Comparison of ENCODE assay signal across 29 cellular contexts in the genomic region with DNA sequence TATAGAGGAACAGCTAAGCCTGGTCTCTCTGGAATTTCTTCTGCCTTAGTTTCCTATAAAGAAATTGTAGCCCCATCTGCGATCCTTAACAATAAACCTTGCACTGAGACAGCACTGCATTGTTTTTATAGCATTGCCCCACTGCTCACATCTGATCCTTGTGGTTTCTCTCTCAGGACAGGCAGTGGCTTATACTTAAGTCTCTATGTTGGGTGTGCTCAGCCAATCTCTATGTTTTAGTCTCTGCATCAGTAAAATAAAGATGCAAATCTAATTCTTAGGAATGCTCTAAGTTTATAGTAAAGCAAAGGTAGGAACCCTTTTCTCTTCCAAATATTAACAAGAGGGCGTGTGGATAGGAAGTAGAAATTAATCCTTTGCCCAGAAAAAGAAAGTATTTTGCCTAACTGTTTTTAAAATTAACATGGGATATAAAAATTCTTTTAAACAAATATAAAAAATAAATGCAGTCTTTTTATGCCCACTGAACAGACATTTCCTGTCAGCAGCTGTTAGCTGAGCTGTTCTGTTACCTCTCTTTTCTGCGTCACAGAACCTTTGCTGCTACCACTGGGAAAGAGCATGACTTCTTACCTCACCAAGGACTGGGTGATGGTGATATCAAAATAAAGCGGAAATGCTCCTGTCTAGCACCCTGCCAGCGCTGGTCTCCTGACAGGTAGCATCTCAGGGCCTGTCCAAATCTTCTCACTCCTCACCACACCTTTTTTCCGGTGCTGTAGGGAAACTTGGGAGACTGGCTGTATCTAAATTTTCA. TPM values are rescaled to one million over a fixed set of nuclear protein-coding genes. Genes with fewer than 3 reads are reported as not detected.
DNase-seq lines count a peak whose midpoint lies in the region; FAIRE-seq and TF ChIP-seq lines count a peak whose summit lies in the region.
"Had no signal": no experiment of that assay in that cellular context is flagged by ENCODE, and none has a peak within 500 bp of the region (broad histone marks: within the 10 kb centered on the region; RNA-seq: fewer than 3 reads in every experiment).

No MANE protein-coding gene starts in this region.

- no peaks in the 10 kb centered on the region for H3K4me1 ChIP-seq in osteoblast (ENCODE audit: insufficient read depth, low read length)
- H3K4me1 ChIP-seq: breast epithelium, thyroid gland had no signal

- H3K4me3 Mint-ChIP-seq in HFFc6 = no peak overlapping the region
- H3K4me3 Mint-ChIP-seq: activated CD4-positive, alpha-beta T cell treated with anti-CD3 and anti-CD28 coated beads, Interleukin-2, amount 10 ng/mL, durations not matched to agents 24 days and 14 days; activated naive CD8-positive, alpha-beta T cell treated with anti-CD3 and anti-CD28 coated beads for 36 hours; CD4-positive, CD25-positive, alpha-beta regulatory T cell; mesothelial cell of epicardium; nephron progenitor cell had no signal

- FAIRE-seq in GM18507 (lab: Jason Lieb, UNC) = peak; percentile 5
- FAIRE-seq: frontal cortex, TTC549 had no signal

- H3K4me3 ChIP-seq in brain microvascular endothelial cell (ENCODE audit: low read depth, low read length) (no peak overlapping the region), osteoblast (ENCODE audit: insufficient read depth, low read length) (no peak overlapping the region)
- H3K4me3 ChIP-seq: breast epithelium, thyroid gland had no signal

- H3K27me3 ChIP-seq in brain microvascular endothelial cell (replicated peaks) = no peaks in the 10 kb centered on the region
- no peaks in the 10 kb centered on the region for H3K27me3 ChIP-seq in osteoblast (ENCODE audit: insufficient read depth, low read length)
- H3K27me3 ChIP-seq: breast epithelium, thyroid gland had no signal

- DNase-seq in GM18507 (ENCODE audit: extremely low spot score, insufficient read length, low read depth) (no peak), NAMALWA (ENCODE audit: low spot score) (peak; percentile 46), brain microvascular endothelial cell (peak; percentile 24), osteoblast (ENCODE audit: insufficient read length, low spot score, missing footprints) (peak; percentile 46), HFFc6 (no peak), mesenteric fat pad (ENCODE audit: low spot score) (no peak), NCI-H446 (lab: John Stamatoyannopoulos, UW) (no peak), kidney glomerular epithelial cell (lab: John Stamatoyannopoulos, UW) (no peak)
- DNase-seq: ACHN; activated CD4-positive, alpha-beta T cell treated with anti-CD3 and anti-CD28 coated beads, Interleukin-2, amount 10 ng/mL, durations not matched to agents 24 days and 14 days; activated naive CD8-positive, alpha-beta T cell treated with anti-CD3 and anti-CD28 coated beads for 36 hours; CD4-positive, CD25-positive, alpha-beta regulatory T cell; dermis blood vessel endothelial cell; DMS 273 treated with DMSO at 0.1 percent for 48 hours; left cardiac atrium; NCI-H1417 treated with DMSO at 0.1 percent for 48 hours; NCI-H748 treated with DMSO at 0.1 percent for 48 hours; nephron progenitor cell; Right ventricle myocardium superior; stimulated activated CD4-positive, alpha-beta T cell treated with anti-CD3 and anti-CD28 coated beads, Interleukin-2, amount 100 ng/mL, for 24 hours; stimulated activated naive CD4-positive, alpha-beta T cell treated with Interleukin-2 at 50 U/mL for 16 hours; thyroid gland had no signal

- no peaks in the 10 kb centered on the region for H4K20me1 ChIP-seq in osteoblast (ENCODE audit: insufficient read depth, low read length)

- H3K9me3 Mint-ChIP-seq in HFFc6 = no peaks in the 10 kb centered on the region
- H3K9me3 Mint-ChIP-seq: activated CD4-positive, alpha-beta T cell treated with anti-CD3 and anti-CD28 coated beads, Interleukin-2, amount 10 ng/mL, durations not matched to agents 24 days and 14 days; activated naive CD8-positive, alpha-beta T cell treated with anti-CD3 and anti-CD28 coated beads for 36 hours; activated T-helper 2 cell treated with anti-CD3 and anti-CD28 coated beads, Interferon-gamma antibody, Interleukin-2, Interleukin-4, amounts not matched to agents 10 μg/mL and 5 μg/mL and 100 μg/mL, durations not matched to agents 14 hours and 24 hours and 36 hours; mesothelial cell of epicardium; nephron progenitor cell had no signal

- H3K4me1 Mint-ChIP-seq in HFFc6 (ENCODE audit: low read depth) = peaks cover 10% of the 10 kb centered on the region; the same call in 1 of the 2 replicates
- H3K4me1 Mint-ChIP-seq: nephron progenitor cell had no signal

- H3K4me2 ChIP-seq in osteoblast (ENCODE audit: insufficient read depth, low read length) = no peak overlapping the region

- in situ Hi-C loops in brain microvascular endothelial cell (cut with HindIII; ENCODE audit: low pct_ligation_motif_present, low sequenced_read_pairs) = no loop called here

- no peaks in the 10 kb centered on the region for H3K36me3 ChIP-seq in brain microvascular endothelial cell (replicated peaks)
- H3K36me3 ChIP-seq in osteoblast (ENCODE audit: insufficient read depth, low read length) = peaks cover 20% of the 10 kb centered on the region
- H3K36me3 ChIP-seq: breast epithelium, thyroid gland had no signal

- H3K79me2 ChIP-seq in osteoblast (ENCODE audit: insufficient read depth, low read length) = no peaks in the 10 kb centered on the region

- H3K36me3 Mint-ChIP-seq in HFFc6 (ENCODE audit: low read depth) = peaks cover 31% of the 10 kb centered on the region

- H2AFZ ChIP-seq in osteoblast (ENCODE audit: low read length) = no peak overlapping the region

- TF ChIP-seq CTCF in brain microvascular endothelial cell (IDR thresholded peaks at IDR 0.05; ENCODE audit: low read depth, low read length, missing control alignments) (no peak), osteoblast (IDR thresholded peaks at IDR 0.05; ENCODE audit: extremely low read depth, low read depth, low read length) (no peak), HFFc6 (IDR thresholded peaks at IDR 0.05) (no peak)

- H3K27ac ChIP-seq in brain microvascular endothelial cell (no peak overlapping the region), osteoblast (ENCODE audit: low read depth, low read length) (no peak overlapping the region)
- H3K27ac ChIP-seq: breast epithelium, epithelial cell of prostate, thyroid gland had no signal

- no peaks in the 10 kb centered on the region for H3K9me3 ChIP-seq in osteoblast (ENCODE audit: low read depth, low read length)
- H3K9me3 ChIP-seq: breast epithelium, thyroid gland had no signal

- no peaks in the 10 kb centered on the region for H3K27me3 Mint-ChIP-seq in HFFc6 (ENCODE audit: insufficient read depth)
- H3K27me3 Mint-ChIP-seq: activated CD4-positive, alpha-beta T cell treated with anti-CD3 and anti-CD28 coated beads, Interleukin-2, amount 10 ng/mL, durations not matched to agents 24 days and 14 days; activated naive CD8-positive, alpha-beta T cell treated with anti-CD3 and anti-CD28 coated beads for 36 hours; CD4-positive, CD25-positive, alpha-beta regulatory T cell; progenitor cell of endocrine pancreas had no signal

- H3K27ac Mint-ChIP-seq in HFFc6 = no peak overlapping the region
- H3K27ac Mint-ChIP-seq: activated CD4-positive, alpha-beta T cell treated with anti-CD3 and anti-CD28 coated beads, Interleukin-2, amount 10 ng/mL, durations not matched to agents 24 days and 14 days; activated naive CD8-positive, alpha-beta T cell treated with anti-CD3 and anti-CD28 coated beads for 36 hours; activated T-helper 2 cell treated with anti-CD3 and anti-CD28 coated beads, Interferon-gamma antibody, Interleukin-2, Interleukin-4, amounts not matched to agents 10 μg/mL and 5 μg/mL and 100 μg/mL, durations not matched to agents 14 hours and 24 hours and 36 hours; mesothelial cell of epicardium; nephron progenitor cell; progenitor cell of endocrine pancreas had no signal

RNA-seq across cellular contexts. Expression of gene MRPS27, which starts 29.5 kb away (rescaled TPM):
- 98.1 and 106 TPM in 2 replicates for total RNA-seq in osteoblast
- total RNA-seq in HFFc6 (2021; fragmentation: NEBNext Ultra II Directional; extraction: Animal tissue kit (Norgen Biotek cat#: 25700)) = 10 to 100 TPM; 46.1 to 74.1 (median 57.9) TPM
- total RNA-seq in mesenteric fat pad = 41.1 TPM

RNA-seq across cellular contexts. Expression of gene PTCD2, which starts 29.6 kb away (rescaled TPM):
- total RNA-seq in osteoblast (8.3 and 9.4 TPM in 2 replicates), mesenteric fat pad (7.6 TPM)
- total RNA-seq in HFFc6 (2021; fragmentation: NEBNext Ultra II Directional; extraction: Animal tissue kit (Norgen Biotek cat#: 25700)) = 10 to 100 TPM; 10.8 to 14.4 (median 12.9) TPM

Comparison
In these comparisons a context has a peak if more than half of its experiments do, and no peak if none do; other contexts are left out.
1. DNase-seq: peak in NAMALWA (single experiment), brain microvascular endothelial cell (single experiment) and osteoblast (single experiment); none in GM18507 (single experiment), HFFc6 (single experiment), mesenteric fat pad (single experiment), NCI-H446 (0 of 2) and kidney glomerular epithelial cell (single experiment).